ENCODE assay signal across 23 cellular contexts in the genomic region with DNA sequence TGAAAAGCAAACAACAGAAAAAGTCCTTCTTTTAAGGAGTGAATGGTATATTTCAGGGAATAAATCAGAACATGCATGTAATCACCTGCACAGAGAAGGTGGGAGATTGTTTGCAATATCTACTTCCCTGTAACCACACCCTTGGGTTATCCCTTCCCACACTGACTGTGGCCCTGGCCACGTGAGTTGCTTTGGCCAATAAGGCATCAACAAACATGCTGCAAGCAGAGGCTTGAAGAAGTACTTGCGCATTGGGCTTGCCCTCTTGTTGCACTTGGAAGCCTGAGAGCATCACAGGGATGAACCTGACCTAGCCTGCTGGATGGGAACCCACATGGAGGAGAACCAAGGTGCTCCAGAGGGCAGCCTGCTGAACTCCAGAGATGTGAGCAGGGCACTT.
"Had no signal": no experiment of that assay in that cellular context is flagged by ENCODE, and none has a peak within 500 bp of the region (broad histone marks: within the 10 kb centered on the region; RNA-seq: fewer than 3 reads in every experiment).

No MANE protein-coding gene starts in this region.

- H3K4me3 ChIP-seq: dorsolateral prefrontal cortex, gastroesophageal sphincter, heart left ventricle, hepatocyte, left lung, pancreas, right lobe of liver, thyroid gland had no signal

- H3K4me3 Mint-ChIP-seq: naive thymus-derived CD8-positive, alpha-beta T cell; stimulated activated naive B cell treated with anti-CD40 and anti-IgM and Interleukin-4, amounts not matched to agents 10 μg/mL and 1 μg/mL and 100 μg/mL, for 72 hours; stimulated activated naive CD8-positive, alpha-beta T cell treated with anti-CD3 and anti-CD28 coated beads, Interleukin-15, amount 100 ng/mL, for 72 hours had no signal

- H3K36me3 Mint-ChIP-seq: naive thymus-derived CD8-positive, alpha-beta T cell; stimulated activated naive B cell treated with anti-CD40 and anti-IgM and Interleukin-4, amounts not matched to agents 10 μg/mL and 1 μg/mL and 100 μg/mL, for 72 hours had no signal

- H3K27ac ChIP-seq: dorsolateral prefrontal cortex, epithelial cell of prostate, foreskin keratinocyte, gastroesophageal sphincter, heart left ventricle, hepatocyte, left lung, neutrophil, pancreas, right lobe of liver, thyroid gland had no signal

- FAIRE-seq: colon, kidney, pancreas, small intestine had no signal

- H3K4me1 Mint-ChIP-seq: naive thymus-derived CD8-positive, alpha-beta T cell; stimulated activated naive B cell treated with anti-CD40 and anti-IgM and Interleukin-4, amounts not matched to agents 10 μg/mL and 1 μg/mL and 100 μg/mL, for 72 hours; stimulated activated naive CD8-positive, alpha-beta T cell treated with anti-CD3 and anti-CD28 coated beads, Interleukin-15, amount 100 ng/mL, for 72 hours had no signal

- H3K4me2 ChIP-seq: hepatocyte had no signal

- H3K9me3 ChIP-seq: gastroesophageal sphincter, heart left ventricle, left lung, neutrophil, pancreas, right lobe of liver, thyroid gland had no signal

- H2AFZ ChIP-seq: hepatocyte had no signal

- H3K27me3 Mint-ChIP-seq: stimulated activated naive B cell treated with anti-CD40 and anti-IgM and Interleukin-4, amounts not matched to agents 10 μg/mL and 1 μg/mL and 100 μg/mL, for 72 hours; stimulated activated naive CD8-positive, alpha-beta T cell treated with anti-CD3 and anti-CD28 coated beads, Interleukin-15, amount 100 ng/mL, for 72 hours had no signal

- H3K27ac Mint-ChIP-seq: naive thymus-derived CD8-positive, alpha-beta T cell; stimulated activated naive B cell treated with anti-CD40 and anti-IgM and Interleukin-4, amounts not matched to agents 10 μg/mL and 1 μg/mL and 100 μg/mL, for 72 hours; stimulated activated naive CD8-positive, alpha-beta T cell treated with anti-CD3 and anti-CD28 coated beads, Interleukin-15, amount 100 ng/mL, for 72 hours had no signal

- ATAC-seq: esophagus mucosa; foreskin keratinocyte; gastroesophageal sphincter; heart left ventricle; left cardiac atrium; left lung; naive thymus-derived CD8-positive, alpha-beta T cell; right lobe of liver; stimulated activated naive B cell treated with anti-CD40 and anti-IgM and Interleukin-4, amounts not matched to agents 10 μg/mL and 1 μg/mL and 100 μg/mL, for 72 hours; stimulated activated naive CD8-positive, alpha-beta T cell treated with anti-CD3 and anti-CD28 coated beads, Interleukin-15, amount 100 ng/mL, for 72 hours had no signal

- DNase-seq: dorsolateral prefrontal cortex; effector CD4-positive, alpha-beta T cell; foreskin keratinocyte; heart left ventricle; kidney; left cardiac atrium; left lung; naive thymus-derived CD8-positive, alpha-beta T cell; pancreas; right lobe of liver; small intestine; stimulated activated CD4-positive, alpha-beta T cell treated with anti-CD3 and anti-CD28 coated beads, Interleukin-15, amount 100 ng/mL, for 24 hours; stimulated activated CD4-positive, alpha-beta T cell treated with anti-CD3 and anti-CD28 coated beads, Interleukin-2, amount 100 ng/mL, for 48 hours; stimulated activated naive B cell treated with anti-CD40 and anti-IgM and Interleukin-4, amounts not matched to agents 10 μg/mL and 1 μg/mL and 100 μg/mL, for 72 hours; stimulated activated naive CD8-positive, alpha-beta T cell treated with anti-CD3 and anti-CD28 coated beads, Interleukin-15, amount 100 ng/mL, for 72 hours; thyroid gland; trophoblast cell had no signal

- H3K36me3 ChIP-seq: gastroesophageal sphincter, heart left ventricle, left lung, neutrophil, pancreas, right lobe of liver, thyroid gland had no signal

- H3K4me1 ChIP-seq: foreskin keratinocyte, gastroesophageal sphincter, heart left ventricle, left lung, right lobe of liver, thyroid gland had no signal

- H3K27me3 ChIP-seq: foreskin keratinocyte, neutrophil, pancreas, right lobe of liver, thyroid gland had no signal
